1 cellular context compared by ENCODE assay signal in genomic region chr20:1674361-1674760, GRCh38.
TF ChIP-seq lines count a peak whose summit lies in the region.

No MANE protein-coding gene starts in this region.

TF ChIP-seq in IMR-90, 13 proteins besides CTCF, POLR2A, EP300 and RAD21 (continued from another document):
- TF ChIP-seq USF2 (IDR thresholded peaks at IDR 0.05; ENCODE audit: low read depth, low read length) (no peak), NFE2L2 (IDR thresholded peaks at IDR 0.05; ENCODE audit: low read depth, low read length) (no peak), RCOR1 (IDR thresholded peaks at IDR 0.05; ENCODE audit: insufficient replicate concordance, low read length) (no peak), BHLHE40 (IDR thresholded peaks at IDR 0.05; ENCODE audit: low read depth, low read length) (no peak), SMC3 (IDR thresholded peaks at IDR 0.05; ENCODE audit: low read depth, low read length) (no peak), MXI1 (IDR thresholded peaks at IDR 0.05; ENCODE audit: borderline replicate concordance, low read depth, low read length) (no peak), MAZ (IDR thresholded peaks at IDR 0.05; ENCODE audit: borderline replicate concordance, low read depth, low read length) (no peak), RFX5 (IDR thresholded peaks at IDR 0.05; ENCODE audit: low read depth, low read length) (no peak)
